Comparison of ENCODE assay signal across 1 cellular context in the genomic region with DNA sequence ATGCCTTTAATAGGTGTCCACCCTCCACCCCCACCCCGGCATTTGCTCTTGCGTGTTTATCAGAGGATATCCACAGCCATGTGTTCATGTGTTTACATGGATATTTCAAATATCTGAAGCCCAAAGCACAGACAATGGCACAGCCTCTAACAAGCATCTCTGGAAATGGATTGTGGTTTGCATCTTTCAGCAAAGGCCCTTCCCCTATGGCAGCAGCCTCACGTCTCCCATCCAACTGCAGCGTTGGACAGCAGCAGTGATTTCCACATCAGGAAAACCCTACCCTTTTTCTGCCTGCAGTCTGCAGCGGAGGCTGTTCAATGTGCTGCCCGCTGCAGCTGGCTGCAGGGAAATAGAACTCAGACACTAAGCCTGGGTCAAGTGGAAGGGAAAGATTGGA.
TF ChIP-seq lines count a peak whose summit lies in the region.

No MANE protein-coding gene starts in this region.

TF ChIP-seq in HCT116, 20 proteins besides CTCF, POLR2A, EP300 and RAD21 (continued from another document):
- no peak for TF ChIP-seq REST (IDR thresholded peaks at IDR 0.05; ENCODE audit: low read depth)
- no peak for TF ChIP-seq EGR1 (IDR thresholded peaks at IDR 0.05; ENCODE audit: low read depth)
- no peak for TF ChIP-seq ZBTB33 (IDR thresholded peaks at IDR 0.05; ENCODE audit: extremely low read depth, insufficient replicate concordance, low read length)
- no peak for TF ChIP-seq ATF3 (IDR thresholded peaks at IDR 0.05)
- no peak for TF ChIP-seq CEBPB (IDR thresholded peaks at IDR 0.05; ENCODE audit: low read depth)
- no peak for TF ChIP-seq YY1 (IDR thresholded peaks at IDR 0.05; ENCODE audit: extremely low read depth, insufficient replicate concordance, low read depth, low read length)
- TF ChIP-seq FOSL1 (IDR thresholded peaks at IDR 0.05; ENCODE audit: low read depth), result no peak
- no peak for TF ChIP-seq ZNF274 (IDR thresholded peaks at IDR 0.05; ENCODE audit: low read depth, low read length)
- TF ChIP-seq ELF1 (IDR thresholded peaks at IDR 0.05; ENCODE audit: borderline replicate concordance, low read depth), result no peak
- TF ChIP-seq POLR2AphosphoS5 (IDR thresholded peaks at IDR 0.05; ENCODE audit: low read depth, low read length), result no peak
- TF ChIP-seq, protein P1, sequence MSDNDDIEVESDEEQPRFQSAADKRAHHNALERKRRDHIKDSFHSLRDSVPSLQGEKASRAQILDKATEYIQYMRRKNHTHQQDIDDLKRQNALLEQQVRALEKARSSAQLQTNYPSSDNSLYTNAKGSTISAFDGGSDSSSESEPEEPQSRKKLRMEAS (IDR thresholded peaks at IDR 0.05), result no peak
- TF ChIP-seq SIN3A (IDR thresholded peaks at IDR 0.05; ENCODE audit: low read depth), result no peak
- TF ChIP-seq TCF7L2 (IDR thresholded peaks at IDR 0.05; ENCODE audit: borderline replicate concordance, extremely low read depth, insufficient read depth, insufficient read length), result no peak
- TF ChIP-seq EZH2 (IDR thresholded peaks at IDR 0.05), result no peak
- TF ChIP-seq ZFX (IDR thresholded peaks at IDR 0.05), result no peak
- TF ChIP-seq JUND (IDR thresholded peaks at IDR 0.05), result no peak
- no peak for TF ChIP-seq CBX3 (IDR thresholded peaks at IDR 0.05; ENCODE audit: low read depth)
- TF ChIP-seq EZH2phosphoT487 (IDR thresholded peaks at IDR 0.05; ENCODE audit: borderline replicate concordance), result no peak
